In the genomic region with DNA sequence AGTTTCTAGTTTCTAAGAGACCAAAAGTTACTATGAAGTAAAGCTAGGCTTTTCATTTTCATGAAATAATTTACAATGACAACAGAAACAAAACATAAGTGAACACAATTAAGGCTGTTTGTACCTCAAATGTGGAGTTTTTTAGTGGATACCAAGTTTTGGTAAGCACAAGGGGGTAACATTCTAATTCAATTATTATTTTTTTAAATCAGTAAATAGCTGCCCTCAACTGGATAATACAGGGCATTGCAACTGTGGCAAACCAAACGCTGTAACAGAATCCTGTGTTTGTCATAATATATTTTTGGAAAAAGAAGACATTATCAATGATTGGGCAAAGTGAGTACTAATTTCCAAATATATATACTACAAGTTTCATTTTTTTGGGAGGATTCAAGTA, we compare ENCODE assay signal across 9 cellular contexts.
DNase-seq lines count a peak whose midpoint lies in the region; ATAC-seq and TF ChIP-seq lines count a peak whose summit lies in the region.
"Had no signal": no experiment of that assay in that cellular context is flagged by ENCODE, and none has a peak within 500 bp of the region (broad histone marks: within the 10 kb centered on the region; RNA-seq: fewer than 3 reads in every experiment).

No MANE protein-coding gene starts in this region.

- ATAC-seq in left lung: peak; percentile 66
- ATAC-seq in HG03280 (IDR thresholded peaks at IDR 0.05; ENCODE audit: unreplicated experiment): no peak

- H3K27me3 Mint-ChIP-seq in activated CD4-positive, alpha-beta memory T cell treated with anti-CD3 and anti-CD28 coated beads for 36 hours: no peaks in the 10 kb centered on the region
- H3K27me3 Mint-ChIP-seq: central memory CD8-positive, alpha-beta T cell had no signal

- H3K27me3 ChIP-seq in H7 (ENCODE audit: control insufficient read depth, insufficient read depth, low read length): no peaks in the 10 kb centered on the region
- H3K27me3 ChIP-seq in adrenal gland: no peaks in the 10 kb centered on the region
- no peaks in the 10 kb centered on the region for H3K27me3 ChIP-seq in left lung

- no peaks in the 10 kb centered on the region for H3K9me3 Mint-ChIP-seq in activated CD4-positive, alpha-beta memory T cell treated with anti-CD3 and anti-CD28 coated beads for 36 hours
- H3K9me3 Mint-ChIP-seq: central memory CD8-positive, alpha-beta T cell had no signal

- POLR2A ChIA-PET in activated CD4-positive, alpha-beta memory T cell treated with anti-CD3 and anti-CD28 coated beads for 36 hours (lab: Charles Lee): no interaction called here

- H3K36me3 Mint-ChIP-seq in activated CD4-positive, alpha-beta memory T cell treated with anti-CD3 and anti-CD28 coated beads for 36 hours: no peaks in the 10 kb centered on the region

- H3K4me1 Mint-ChIP-seq in activated CD4-positive, alpha-beta memory T cell treated with anti-CD3 and anti-CD28 coated beads for 36 hours (ENCODE audit: low read depth): peaks cover 20% of the 10 kb centered on the region

- peak; percentile 61 for TF ChIP-seq CTCF in AG09319 (IDR thresholded peaks at IDR 0.05; ENCODE audit: low read depth, low read length)
- peak; percentile 43 to 66 (median 54) for TF ChIP-seq CTCF in adrenal gland (IDR thresholded peaks at IDR 0.05)
- TF ChIP-seq CTCF in left lung (IDR thresholded peaks at IDR 0.05): peak; percentile 41 to 50

- CTCF ChIA-PET in activated CD4-positive, alpha-beta memory T cell treated with anti-CD3 and anti-CD28 coated beads for 36 hours (lab: Charles Lee): interaction anchor here (1.1 to 1.4 kb wide), 4 partner anchors 10 to 620 kb away, joined by 3 to 4 read pairs (median 4); no protein-coding TSS in a partner anchor

- DNase-seq in AG09319 (ENCODE audit: extremely low read depth, low read depth): no peak
- peak; percentile 1 for DNase-seq in H7
- DNase-seq in adrenal gland: no peak
- no peak for DNase-seq in left lung
- DNase-seq in activated CD4-positive, alpha-beta memory T cell treated with anti-CD3 and anti-CD28 coated beads for 36 hours: no peak
- DNase-seq in stimulated activated naive CD4-positive, alpha-beta T cell treated with Interleukin-2 at 50 U/mL for 16 hours (lab: John Stamatoyannopoulos, UW): no peak
- DNase-seq in anterior cingulate cortex (lab: John Stamatoyannopoulos, UW): no peak

- H3K27ac Mint-ChIP-seq in activated CD4-positive, alpha-beta memory T cell treated with anti-CD3 and anti-CD28 coated beads for 36 hours: no peak overlapping the region

- no peak for TF ChIP-seq POLR2A in adrenal gland (IDR thresholded peaks at IDR 0.05)

- no peak overlapping the region for H3K27ac ChIP-seq in adrenal gland
- no peak overlapping the region for H3K27ac ChIP-seq in left lung

- H3K36me3 ChIP-seq in H7 (replicated peaks; ENCODE audit: control insufficient read depth, insufficient read depth, low read length): no peaks in the 10 kb centered on the region
- H3K36me3 ChIP-seq in adrenal gland (replicated peaks in 1 of 2): no peaks in the 10 kb centered on the region
- no peaks in the 10 kb centered on the region for H3K36me3 ChIP-seq in left lung

- no peak overlapping the region for H3K4me3 ChIP-seq in H7 (ENCODE audit: insufficient read depth, low read depth, low read length)
- H3K4me3 ChIP-seq in adrenal gland: no peak overlapping the region
- no peak overlapping the region for H3K4me3 ChIP-seq in left lung

- 8 to 12% (median 9%) methylated on average over 1 of the region's 1 CpG for WGBS in adrenal gland, 4 donors

- H3K4me1 ChIP-seq in adrenal gland (replicated peaks in 1 of 2) (peaks cover 4 to 7% of the 10 kb centered on the region in 2 donors), left lung (peaks cover 0 to 12% of the 10 kb centered on the region in 2 donors)

- H3K9me3 ChIP-seq in adrenal gland (replicated peaks in 1 of 3): no peaks in the 10 kb centered on the region
- no peaks in the 10 kb centered on the region for H3K9me3 ChIP-seq in left lung

- H3K4me3 Mint-ChIP-seq in activated CD4-positive, alpha-beta memory T cell treated with anti-CD3 and anti-CD28 coated beads for 36 hours: no peak overlapping the region
- H3K4me3 Mint-ChIP-seq: central memory CD8-positive, alpha-beta T cell had no signal

- intact Hi-C loops in adrenal gland (cut with DNase I) (no loop called here), left lung (cut with DNase I) (no loop called here)
- intact Hi-C loops in activated CD4-positive, alpha-beta memory T cell treated with anti-CD3 and anti-CD28 coated beads for 36 hours (cut with micrococcal nuclease): no loop called here
